Comparison of ENCODE assay signal across 1 cellular context in the genomic region with DNA sequence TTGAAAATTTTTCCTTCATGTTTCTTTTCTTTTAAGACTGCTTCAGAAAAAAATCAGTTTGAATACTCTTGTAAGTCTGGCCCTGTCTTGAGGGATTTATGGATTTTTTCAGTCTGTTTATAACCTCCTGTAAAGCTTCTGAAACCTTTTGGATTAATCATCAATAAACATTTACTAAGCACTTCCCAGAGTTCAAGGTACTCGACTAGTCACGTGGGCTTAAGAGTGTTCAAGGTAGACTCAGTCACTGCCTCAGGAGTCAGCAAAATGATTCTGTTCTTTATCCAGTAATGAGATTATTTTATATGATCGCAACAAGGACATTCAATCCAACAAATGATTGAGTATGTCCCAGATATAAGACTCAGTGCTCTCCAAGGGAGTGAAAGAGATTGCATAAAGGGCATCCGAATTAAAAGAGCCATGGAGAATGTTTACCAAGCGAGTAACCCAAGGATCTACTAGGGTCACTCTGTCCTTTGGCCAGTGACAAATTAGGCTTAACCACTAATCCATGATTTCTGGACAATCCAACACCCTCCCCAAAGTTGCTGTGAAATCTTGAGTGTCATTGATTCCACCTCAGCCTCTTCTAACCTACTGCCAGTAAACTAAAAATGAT.
TF ChIP-seq lines count a peak whose summit lies in the region.

No MANE protein-coding gene starts in this region.

TF ChIP-seq in GM23338, 12 proteins besides CTCF, POLR2A, EP300 and RAD21 (continued from another document):
- TF ChIP-seq, protein P1, sequence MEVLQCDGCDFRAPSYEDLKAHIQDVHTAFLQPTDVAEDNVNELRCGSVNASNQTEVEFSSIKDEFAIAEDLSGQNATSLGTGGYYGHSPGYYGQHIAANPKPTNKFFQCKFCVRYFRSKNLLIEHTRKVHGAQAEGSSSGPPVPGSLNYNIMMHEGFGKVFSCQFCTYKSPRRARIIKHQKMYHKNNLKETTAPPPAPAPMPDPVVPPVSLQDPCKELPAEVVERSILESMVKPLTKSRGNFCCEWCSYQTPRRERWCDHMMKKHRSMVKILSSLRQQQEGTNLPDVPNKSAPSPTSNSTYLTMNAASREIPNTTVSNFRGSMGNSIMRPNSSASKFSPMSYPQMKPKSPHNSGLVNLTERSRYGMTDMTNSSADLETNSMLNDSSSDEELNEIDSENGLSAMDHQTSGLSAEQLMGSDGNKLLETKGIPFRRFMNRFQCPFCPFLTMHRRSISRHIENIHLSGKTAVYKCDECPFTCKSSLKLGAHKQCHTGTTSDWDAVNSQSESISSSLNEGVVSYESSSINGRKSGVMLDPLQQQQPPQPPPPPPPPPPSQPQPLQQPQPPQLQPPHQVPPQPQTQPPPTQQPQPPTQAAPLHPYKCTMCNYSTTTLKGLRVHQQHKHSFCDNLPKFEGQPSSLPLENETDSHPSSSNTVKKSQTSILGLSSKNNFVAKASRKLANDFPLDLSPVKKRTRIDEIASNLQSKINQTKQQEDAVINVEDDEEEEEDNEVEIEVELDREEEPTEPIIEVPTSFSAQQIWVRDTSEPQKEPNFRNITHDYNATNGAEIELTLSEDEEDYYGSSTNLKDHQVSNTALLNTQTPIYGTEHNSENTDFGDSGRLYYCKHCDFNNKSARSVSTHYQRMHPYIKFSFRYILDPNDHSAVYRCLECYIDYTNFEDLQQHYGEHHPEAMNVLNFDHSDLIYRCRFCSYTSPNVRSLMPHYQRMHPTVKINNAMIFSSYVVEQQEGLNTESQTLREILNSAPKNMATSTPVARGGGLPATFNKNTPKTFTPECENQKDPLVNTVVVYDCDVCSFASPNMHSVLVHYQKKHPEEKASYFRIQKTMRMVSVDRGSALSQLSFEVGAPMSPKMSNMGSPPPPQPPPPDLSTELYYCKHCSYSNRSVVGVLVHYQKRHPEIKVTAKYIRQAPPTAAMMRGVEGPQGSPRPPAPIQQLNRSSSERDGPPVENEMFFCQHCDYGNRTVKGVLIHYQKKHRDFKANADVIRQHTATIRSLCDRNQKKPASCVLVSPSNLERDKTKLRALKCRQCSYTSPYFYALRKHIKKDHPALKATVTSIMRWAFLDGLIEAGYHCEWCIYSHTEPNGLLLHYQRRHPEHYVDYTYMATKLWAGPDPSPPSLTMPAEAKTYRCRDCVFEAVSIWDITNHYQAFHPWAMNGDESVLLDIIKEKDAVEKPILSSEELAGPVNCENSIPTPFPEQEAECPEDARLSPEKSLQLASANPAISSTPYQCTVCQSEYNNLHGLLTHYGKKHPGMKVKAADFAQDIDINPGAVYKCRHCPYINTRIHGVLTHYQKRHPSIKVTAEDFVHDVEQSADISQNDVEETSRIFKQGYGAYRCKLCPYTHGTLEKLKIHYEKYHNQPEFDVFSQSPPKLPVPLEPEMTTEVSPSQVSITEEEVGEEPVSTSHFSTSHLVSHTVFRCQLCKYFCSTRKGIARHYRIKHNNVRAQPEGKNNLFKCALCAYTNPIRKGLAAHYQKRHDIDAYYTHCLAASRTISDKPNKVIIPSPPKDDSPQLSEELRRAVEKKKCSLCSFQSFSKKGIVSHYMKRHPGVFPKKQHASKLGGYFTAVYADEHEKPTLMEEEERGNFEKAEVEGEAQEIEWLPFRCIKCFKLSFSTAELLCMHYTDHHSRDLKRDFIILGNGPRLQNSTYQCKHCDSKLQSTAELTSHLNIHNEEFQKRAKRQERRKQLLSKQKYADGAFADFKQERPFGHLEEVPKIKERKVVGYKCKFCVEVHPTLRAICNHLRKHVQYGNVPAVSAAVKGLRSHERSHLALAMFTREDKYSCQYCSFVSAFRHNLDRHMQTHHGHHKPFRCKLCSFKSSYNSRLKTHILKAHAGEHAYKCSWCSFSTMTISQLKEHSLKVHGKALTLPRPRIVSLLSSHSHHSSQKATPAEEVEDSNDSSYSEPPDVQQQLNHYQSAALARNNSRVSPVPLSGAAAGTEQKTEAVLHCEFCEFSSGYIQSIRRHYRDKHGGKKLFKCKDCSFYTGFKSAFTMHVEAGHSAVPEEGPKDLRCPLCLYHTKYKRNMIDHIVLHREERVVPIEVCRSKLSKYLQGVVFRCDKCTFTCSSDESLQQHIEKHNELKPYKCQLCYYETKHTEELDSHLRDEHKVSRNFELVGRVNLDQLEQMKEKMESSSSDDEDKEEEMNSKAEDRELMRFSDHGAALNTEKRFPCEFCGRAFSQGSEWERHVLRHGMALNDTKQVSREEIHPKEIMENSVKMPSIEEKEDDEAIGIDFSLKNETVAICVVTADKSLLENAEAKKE (CRISPR knock-in tag; IDR thresholded peaks at IDR 0.05), result no peak
- TF ChIP-seq, protein P2, sequence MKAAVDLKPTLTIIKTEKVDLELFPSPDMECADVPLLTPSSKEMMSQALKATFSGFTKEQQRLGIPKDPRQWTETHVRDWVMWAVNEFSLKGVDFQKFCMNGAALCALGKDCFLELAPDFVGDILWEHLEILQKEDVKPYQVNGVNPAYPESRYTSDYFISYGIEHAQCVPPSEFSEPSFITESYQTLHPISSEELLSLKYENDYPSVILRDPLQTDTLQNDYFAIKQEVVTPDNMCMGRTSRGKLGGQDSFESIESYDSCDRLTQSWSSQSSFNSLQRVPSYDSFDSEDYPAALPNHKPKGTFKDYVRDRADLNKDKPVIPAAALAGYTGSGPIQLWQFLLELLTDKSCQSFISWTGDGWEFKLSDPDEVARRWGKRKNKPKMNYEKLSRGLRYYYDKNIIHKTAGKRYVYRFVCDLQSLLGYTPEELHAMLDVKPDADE (IDR thresholded peaks at IDR 0.05), result no peak
- TF ChIP-seq EZH2phosphoT487 (IDR thresholded peaks at IDR 0.05; ENCODE audit: unreplicated experiment), result no peak
- no peak for TF ChIP-seq ZNF114 (CRISPR knock-in tag; IDR thresholded peaks at IDR 0.05)
- no peak for TF ChIP-seq JUNB (IDR thresholded peaks at IDR 0.05; ENCODE audit: unreplicated experiment)
